ENCODE assay signal across 34 cellular contexts in the genomic region with DNA sequence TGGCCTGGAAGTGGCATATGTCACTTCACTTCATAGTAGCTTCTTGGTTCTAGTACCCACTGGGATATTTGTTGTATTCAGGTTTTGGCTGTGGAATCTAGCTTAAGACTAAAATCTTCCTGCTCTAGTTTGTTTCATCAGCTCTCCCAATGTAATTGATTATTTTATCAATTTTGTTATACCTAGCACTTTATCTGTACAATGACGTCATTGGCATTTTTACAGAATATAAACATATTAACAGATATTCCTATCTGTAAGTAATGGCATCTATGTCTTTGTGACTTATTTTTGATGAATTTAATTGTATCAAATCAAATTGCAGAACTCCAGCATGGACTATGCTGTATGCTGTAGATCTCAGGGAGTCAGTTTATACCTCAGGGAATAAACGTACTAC.
"Had no signal": no experiment of that assay in that cellular context is flagged by ENCODE, and none has a peak within 500 bp of the region (broad histone marks: within the 10 kb centered on the region; RNA-seq: fewer than 3 reads in every experiment).

No MANE protein-coding gene starts in this region.

- H3K27me3 ChIP-seq: MG63 had no signal

- H3K36me3 ChIP-seq: MG63 had no signal

- H3K9me3 ChIP-seq: MG63 had no signal

- H3K4me3 ChIP-seq: MG63 had no signal

- DNase-seq: Karpas-422, Kasumi-1, MG63, MM.1S, MV-4-11, NCI-H1048, NCI-H1092, NCI-H1092 treated with DMSO at 0.1 percent for 48 hours, NCI-H1105, NCI-H1105 treated with DMSO at 0.1 percent for 48 hours, NCI-H1417, NCI-H1417 treated with DMSO at 0.1 percent for 48 hours, NCI-H1436, NCI-H1436 treated with DMSO at 0.1 percent for 48 hours, NCI-H146, NCI-H1694, NCI-H1694 treated with DMSO at 0.1 percent for 48 hours, NCI-H187, NCI-H187 treated with DMSO at 0.1 percent for 48 hours, NCI-H1930, NCI-H2029, NCI-H2029 treated with DMSO at 0.1 percent for 48 hours, NCI-H2081, NCI-H2081 treated with DMSO at 0.1 percent for 48 hours, NCI-H2107, NCI-H2171, NCI-H2171 treated with DMSO at 0.1 percent for 48 hours, NCI-H2227 treated with DMSO at 0.1 percent for 48 hours, NCI-H226, NCI-H345, NCI-H446, NCI-H446 treated with DMSO at 0.1 percent for 48 hours, NCI-H510A, NCI-H510A treated with DMSO at 0.1 percent for 48 hours had no signal
